ENCODE assay signal across 10 cellular contexts in genomic region chr12:55842681-55843429, GRCh38. TPM values are rescaled to one million over a fixed set of nuclear protein-coding genes. Genes with fewer than 3 reads are reported as not detected.
DNase-seq lines count a peak whose midpoint lies in the region; ATAC-seq, FAIRE-seq and TF ChIP-seq lines count a peak whose summit lies in the region.
"Had no signal": no experiment of that assay in that cellular context is flagged by ENCODE, and none has a peak within 500 bp of the region (broad histone marks: within the 10 kb centered on the region; RNA-seq: fewer than 3 reads in every experiment).

Gene MMP19 (minus strand): TSS chr12:55842936. CDS start chr12:55842830, 106 bp downstream.

- in situ Hi-C loops in K562 (cut with MboI), result no loop called here

- H3K4me1 ChIP-seq in K562 (replicated peaks in 1 of 2; ENCODE audit: control insufficient read depth in 2 of 2, insufficient read depth in 2 of 2, low read length in 2 of 2), result peaks cover 15 to 23% of the 10 kb centered on the region in 2 experiments
- peaks cover 0 to 3% of the 10 kb centered on the region in 2 donors for H3K4me1 ChIP-seq in kidney (ENCODE audit: control insufficient read depth in 1 of 2, insufficient read depth in 1 of 2, low read depth in 1 of 2, low read length in 2 of 2)
- H3K4me1 ChIP-seq in thymus (ENCODE audit: control insufficient read depth, insufficient read depth, low read length), result no peaks in the 10 kb centered on the region

- BruUV-seq in K562 (replicated peaks; lab: Mats Ljungman, UMichigan), result no TSS peak

- FAIRE-seq in K562 (lab: Jason Lieb, UNC) (peak; percentile 88), kidney (lab: Jason Lieb, UNC) (no peak)
- FAIRE-seq: endometrium had no signal

- TF ChIP-seq RAD21 in Ishikawa (IDR thresholded peaks at IDR 0.05; ENCODE audit: low read depth), result no peak
- TF ChIP-seq RAD21 in K562 (CRISPR knock-in tag; conservative IDR thresholded peaks at IDR 0.05 in 1 of 2, IDR thresholded peaks at IDR 0.05 in 1 of 2), result no peak

- no peaks in the 10 kb centered on the region for H4K20me1 ChIP-seq in K562 (replicated peaks; ENCODE audit: control insufficient read depth, insufficient read depth, low read length)

- TF ChIP-seq EP300 in Ishikawa (IDR thresholded peaks at IDR 0.05; ENCODE audit: borderline replicate concordance), result no peak
- TF ChIP-seq EP300 in K562 (IDR thresholded peaks at IDR 0.05; ENCODE audit: low read length), result peak; percentile 45; the same call in 1 of the 2 replicates

- H3K36me3 ChIP-seq in K562 (ENCODE audit: control insufficient read depth, insufficient read depth, low read length) (no peaks in the 10 kb centered on the region), kidney (ENCODE audit: control insufficient read depth in 1 of 2, insufficient read depth in 2 of 2, low read length in 2 of 2) (no peaks in the 10 kb centered on the region), thymus (ENCODE audit: control insufficient read depth, insufficient read depth) (no peaks in the 10 kb centered on the region)

- H3K9ac ChIP-seq in K562 (ENCODE audit: insufficient read depth in 1 of 2, low read depth in 2 of 2, low read length in 2 of 2), result peak within 1 kb of the TSS; percentile 66 to 83; a peak in 3 of 4 replicates
- peak within 1 kb of the TSS in 1 of 2 donors; percentile 26 for H3K9ac ChIP-seq in kidney (ENCODE audit: low read length in 2 of 2)

- intact Hi-C loops in K562 (cut with micrococcal nuclease) (no loop called here), kidney (cut with DNase I) (no loop called here)

- no peak for TF ChIP-seq POLR2A in K562 (conservative IDR thresholded peaks at IDR 0.05)

- H3K79me2 ChIP-seq in K562 (ENCODE audit: control insufficient read depth, insufficient read depth, low read length), result no peaks in the 10 kb centered on the region

- WGBS in K562 (ENCODE audit: insufficient coverage, low coverage, missing lambda C conversion rate), result 18% methylated on average over 9 of the region's 10 CpGs
- WGBS in thymus, result 85% methylated on average over 10 of the region's 10 CpGs

- H3K9me3 ChIP-seq in K562 (replicated peaks; ENCODE audit: control insufficient read depth, insufficient read depth, low read depth, low read length), result no peaks in the 10 kb centered on the region
- no peaks in the 10 kb centered on the region for H3K9me3 ChIP-seq in kidney (ENCODE audit: control insufficient read depth in 1 of 2, low read length in 2 of 2)
- no peaks in the 10 kb centered on the region for H3K9me3 ChIP-seq in thymus (ENCODE audit: control insufficient read depth)

- DNase-seq in K562 (ENCODE audit: extremely low read depth in 1 of 4, low spot score in 3 of 4) (peak; percentile 57 to 74 (median 66)), kidney (no peak), GF-D8 (lab: John Stamatoyannopoulos, UW) (no peak), DMS153 treated with DMSO at 0.1 percent for 48 hours (lab: John Stamatoyannopoulos, UW; ENCODE audit: unreplicated experiment) (no peak)

- H3K9me1 ChIP-seq in K562 (ENCODE audit: control insufficient read depth, insufficient read depth, low read length), result no peaks in the 10 kb centered on the region

- 0 out of 6 replicates have a peak, but pooled peaks of 1 of the 3 experiments have one; percentile 0 for TF ChIP-seq CTCF in K562 (IDR thresholded peaks at IDR 0.05 in 2 of 3, conservative IDR thresholded peaks at IDR 0.05 in 1 of 3; ENCODE audit: insufficient read depth in 2 of 3, low read depth in 1 of 3, low read length in 3 of 3)
- TF ChIP-seq CTCF in kidney (IDR thresholded peaks at IDR 0.05; ENCODE audit: borderline replicate concordance, extremely low read depth, insufficient read depth), result no peak

- CTCF ChIA-PET in K562 (lab: Yijun Ruan, JAX; ENCODE audit: low intra/inter-chr PET ratio), result no interaction called here

- H3K4me2 ChIP-seq in K562 (ENCODE audit: insufficient read depth, low read length), result peak within 1 kb of the TSS; percentile 74

- H3K27ac ChIP-seq in K562 (ENCODE audit: extremely low read depth, low read depth, low read length), result peak within 1 kb of the TSS; percentile 31; the same call in 1 of the 3 replicates
- no peak within 1 kb of the TSS for H3K27ac ChIP-seq in kidney (ENCODE audit: low read depth in 2 of 2, low read length in 2 of 2)
- no peak within 1 kb of the TSS for H3K27ac ChIP-seq in thymus (ENCODE audit: low read depth)
- H3K27ac ChIP-seq: SK-N-MC had no signal

- peak within 1 kb of the TSS; percentile 83 for H2AFZ ChIP-seq in K562 (ENCODE audit: low read depth, low read length)

- ATAC-seq in K562 (peak; percentile 82), GM19351 (IDR thresholded peaks at IDR 0.05; ENCODE audit: unreplicated experiment) (no peak), HG02970 (IDR thresholded peaks at IDR 0.05; ENCODE audit: low FRiP score, unreplicated experiment) (no peak)

- H3K27me3 ChIP-seq in K562 (ENCODE audit: control insufficient read depth in 2 of 2, insufficient read depth in 2 of 2, low read length in 2 of 2), result no peaks in the 10 kb centered on the region
- H3K27me3 ChIP-seq in thymus (ENCODE audit: control insufficient read depth, insufficient read depth), result no peaks in the 10 kb centered on the region

- H3K4me3 ChIP-seq in K562, result peak within 1 kb of the TSS; percentile 34
- peak within 1 kb of the TSS; percentile 26 to 52 for H3K4me3 ChIP-seq in kidney (ENCODE audit: low read length in 2 of 2)
- H3K4me3 ChIP-seq in thymus (ENCODE audit: low read length), result no peak within 1 kb of the TSS
- H3K4me3 ChIP-seq: SK-N-MC had no signal

- POLR2A ChIA-PET in K562 (lab: Yijun Ruan, JAX), result interaction anchor here (0.6 to 1.8 kb wide), 3 partner anchors 13 to 88 kb away, joined by 4 to 17 read pairs (median 4); partner anchors contain the start of gene DNAJC14

TF ChIP-seq in Ishikawa, 13 proteins besides CTCF, POLR2A, EP300 and RAD21:
- TF ChIP-seq TCF12 (IDR thresholded peaks at IDR 0.05; ENCODE audit: low read depth) (no peak), NFIC (IDR thresholded peaks at IDR 0.05) (no peak), TEAD4 (IDR thresholded peaks at IDR 0.05) (peak; percentile 43; the same call in 1 of the 2 replicates), CEBPB (IDR thresholded peaks at IDR 0.05) (peak; percentile 94)

TF ChIP-seq in K562, 482 proteins besides CTCF, POLR2A, EP300 and RAD21 (continues in another document):
- TF ChIP-seq TEAD1 (CRISPR knock-in tag; IDR thresholded peaks at IDR 0.05) (peak in 1 of 2 experiments; percentile 85; a peak in 2 of 4 replicates), ZBTB7A (IDR thresholded peaks at IDR 0.05; ENCODE audit: borderline replicate concordance, control insufficient read depth, low read depth, low read length) (peak; percentile 30; the same call in 1 of the 2 replicates), TFAP4 (CRISPR knock-in tag; IDR thresholded peaks at IDR 0.05; ENCODE audit: borderline replicate concordance) (peak; percentile 88), NR2C2 (CRISPR knock-in tag; IDR thresholded peaks at IDR 0.05) (peak; percentile 24; the same call in 1 of the 2 replicates), NR2C2 (tag; IDR thresholded peaks at IDR 0.05) (no peak), CHD2 (IDR thresholded peaks at IDR 0.05; ENCODE audit: low read depth, low read length) (no peak)

RNA-seq across cellular contexts. Expression of gene MMP19, which starts in this region (rescaled TPM):
- 4.1 and 10.5 TPM in 2 replicates for total RNA-seq in K562 (2011; cell fraction: chromatin; rRNA removed; ENCODE audit: low replicate concordance)
- 3.6 and 6.3 TPM in 2 replicates for total RNA-seq in K562 (2011; cell fraction: nucleolus; rRNA removed)
- total RNA-seq in K562 (2011; cell fraction: nucleoplasm; rRNA removed), result 4.3 and 6.6 TPM in 2 replicates
- total RNA-seq in K562 (2014; rRNA removed), result 0.29 and 0.59 TPM in 2 replicates
- total RNA-seq in K562 (2014; rRNA removed; fragmentation: Illumina TruSeq; extraction: Trizol), result 0.35 and 0.87 TPM in 2 replicates
- total RNA-seq in K562 (2015; rRNA removed; fragmentation: Illumina TruSeq; extraction: Trizol), result 0.14 and 0.30 TPM in 2 replicates
- 1.1 and 1.3 TPM in 2 replicates for total RNA-seq in K562 (2021)
- 1.3 and 1.6 TPM in 2 replicates for polyA plus RNA-seq in K562 (2011; rRNA removed)
- polyA plus RNA-seq in K562 (2011; cell fraction: cytosol; rRNA removed), result 1.3 TPM in 2 replicates
- polyA plus RNA-seq in K562 (2011; cell fraction: nucleus; rRNA removed), result 4.6 and 8.1 TPM in 2 replicates
- polyA plus RNA-seq in K562 (2012), result 1.3 and 4.0 TPM in 2 replicates
- polyA plus RNA-seq in K562 (2014; fragmentation: Illumina TruSeq; extraction: Trizol), result 0.89 and 1.00 TPM in 2 replicates
- polyA plus RNA-seq in K562 (2014; fragmentation: Nextera tagmentation; extraction: Ambion mirVana), result under 1 TPM; 0.25 to 0.56 TPM
- polyA plus RNA-seq in K562 (2014; rRNA removed), result 0.47 and 0.66 TPM in 2 replicates
- 0.33 and 0.67 TPM in 2 replicates for polyA minus RNA-seq in K562 (2011; rRNA and poly(A)+ RNA removed)
- 0.57 TPM in 1 of 2 replicates, not detected in the other for polyA minus RNA-seq in K562 (2011; cell fraction: cytosol; rRNA and poly(A)+ RNA removed)
- 1.4 and 1.8 TPM in 2 replicates for polyA minus RNA-seq in K562 (2011; cell fraction: nucleus; rRNA and poly(A)+ RNA removed)
- 8.8 TPM for total RNA-seq in kidney
- 2.0 TPM for polyA plus RNA-seq in kidney (ENCODE audit: insufficient read depth, low read depth, low replicate concordance)
- 19.9 TPM for polyA plus RNA-seq in thymus

Comparison
In these comparisons a context has a peak if more than half of its experiments do, and no peak if none do; other contexts are left out.
1. DNase-seq: peak in K562 (4 of 4); none in kidney (single experiment), GF-D8 (single experiment) and DMS153 treated with DMSO at 0.1 percent for 48 hours (single experiment).